5 cellular contexts compared by ENCODE assay signal in the genomic region with DNA sequence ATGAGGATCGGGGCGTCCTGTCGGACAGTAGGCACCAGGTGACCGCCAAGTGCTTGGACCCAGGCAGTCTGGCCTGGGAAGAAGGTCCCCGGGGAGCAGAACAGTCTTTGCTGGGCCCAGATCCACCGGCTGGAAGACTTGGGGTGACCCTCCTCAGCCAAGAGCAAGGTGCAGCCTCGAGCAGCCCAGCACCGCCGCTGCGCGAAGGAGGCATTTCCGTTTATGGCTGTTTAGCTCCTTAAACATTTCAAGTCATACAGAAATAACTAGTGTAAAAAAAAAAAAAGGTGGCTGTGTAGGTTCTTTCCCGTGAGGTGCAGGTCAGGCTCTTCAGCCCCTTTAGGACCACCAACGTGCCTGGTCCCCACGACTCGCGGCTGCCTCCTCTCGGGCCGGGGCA.
"Had no signal": no experiment of that assay in that cellular context is flagged by ENCODE, and none has a peak within 500 bp of the region (broad histone marks: within the 10 kb centered on the region; RNA-seq: fewer than 3 reads in every experiment).

No MANE protein-coding gene starts in this region.

- H3K27ac ChIP-seq: HL-60 had no signal

- H3K4me3 ChIP-seq: GM23338 had no signal

- DNase-seq: H9, HCEC 1CT had no signal

- ATAC-seq: GM23338, HepG2 had no signal
